Comparison of ENCODE assay signal across 16 cellular contexts in the genomic region with DNA sequence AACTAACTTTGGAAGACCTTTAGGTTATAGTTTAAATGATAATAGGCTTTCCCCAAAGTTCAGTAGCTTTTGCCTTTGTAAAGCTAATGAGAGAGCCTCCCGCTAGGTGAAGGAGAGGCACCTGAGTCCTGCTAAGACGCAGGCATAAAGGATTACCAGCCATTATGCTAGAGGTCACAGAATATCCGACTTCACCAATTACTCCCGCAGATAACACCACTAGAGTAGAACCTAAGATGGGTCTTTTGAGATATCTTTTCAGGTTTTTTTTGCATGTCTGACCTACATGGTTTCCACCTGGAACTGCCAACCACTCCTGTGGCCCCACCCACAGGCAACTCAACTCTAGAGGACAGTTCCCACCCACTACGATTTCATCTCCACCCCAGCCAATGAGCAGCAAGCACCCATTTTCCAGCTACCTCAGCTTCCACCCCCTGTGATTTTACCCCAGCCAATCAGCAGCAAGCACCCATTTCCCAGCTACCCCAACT.
A peak's percentile ranks its signal among the peaks of the same experiment; 100 is the strongest.
DNase-seq lines count a peak whose midpoint lies in the region; ATAC-seq and TF ChIP-seq lines count a peak whose summit lies in the region.
"Had no signal": no experiment of that assay in that cellular context is flagged by ENCODE, and none has a peak within 500 bp of the region (broad histone marks: within the 10 kb centered on the region; RNA-seq: fewer than 3 reads in every experiment).

No MANE protein-coding gene starts in this region.

- no peak overlapping the region for H3K4me3 ChIP-seq in GM23338
- H3K4me3 ChIP-seq in NT2/D1 (ENCODE audit: insufficient read length, low read depth), result no peak overlapping the region
- H3K4me3 ChIP-seq in MG63, result no peak overlapping the region
- no peak overlapping the region for H3K4me3 ChIP-seq in spleen
- H3K4me3 ChIP-seq: SJSA1 had no signal

- no peak overlapping the region for H2AFZ ChIP-seq in GM23338

- WGBS in spleen, 5 donors, result 85 to 95% (median 89%) methylated on average over 5 of the region's 5 CpGs

- no peak overlapping the region for H3K27ac ChIP-seq in CD4-positive, alpha-beta T cell (ENCODE audit: low read depth, low read length)
- H3K27ac ChIP-seq in GM23338 (ENCODE audit: low read depth) (no peak overlapping the region), spleen (no peak overlapping the region)
- H3K27ac ChIP-seq: SJSA1 had no signal

- H3K4me1 ChIP-seq in GM23338 (ENCODE audit: insufficient read depth), result no peaks in the 10 kb centered on the region
- no peaks in the 10 kb centered on the region for H3K4me1 ChIP-seq in NT2/D1 (ENCODE audit: insufficient read depth, insufficient read length)
- H3K4me1 ChIP-seq in spleen, result peaks cover 0 to 14% (median 1%) of the 10 kb centered on the region in 6 donors
- H3K4me1 ChIP-seq: SJSA1 had no signal

- peaks cover 18% of the 10 kb centered on the region for H3K9me3 ChIP-seq in CD4-positive, alpha-beta T cell (ENCODE audit: control insufficient read depth, low read length)
- H3K9me3 ChIP-seq in NT2/D1 (ENCODE audit: insufficient read depth, low read length) (no peaks in the 10 kb centered on the region; the same call in none of the 2 replicates), MG63 (no peaks in the 10 kb centered on the region), spleen (peaks cover 0 to 36% (median 25%) of the 10 kb centered on the region in 8 donors)

- peaks cover 21% of the 10 kb centered on the region for H3K4me1 Mint-ChIP-seq in CD4-positive, alpha-beta T cell (ENCODE audit: low read depth)
- H3K4me1 Mint-ChIP-seq in GM23338, result peaks cover 37% of the 10 kb centered on the region

- DNase-seq in CD4-positive, alpha-beta T cell, result no peak
- DNase-seq in GM23338 (ENCODE audit: low spot score), result no peak
- DNase-seq in NT2/D1 (ENCODE audit: low read depth, low spot score), result peak; percentile 33
- peak; percentile 64 for DNase-seq in iPS-NIHi11 (ENCODE audit: low spot score)
- DNase-seq in MG63, result no peak
- no peak for DNase-seq in spleen
- DNase-seq: DMS79; Kasumi-1; NCI-H1105 treated with DMSO at 0.1 percent for 48 hours; NCI-H1694 treated with DMSO at 0.1 percent for 48 hours; NCI-H226; NK-92 treated with Interleukin-12 subunit alpha and Interleukin-12 subunit beta, amount 100 ng/mL, for 24 hours; PC-3 had no signal

- peak overlapping the region; percentile 52 for H3K27ac Mint-ChIP-seq in CD4-positive, alpha-beta T cell
- no peak overlapping the region for H3K27ac Mint-ChIP-seq in GM23338

- CTCF ChIA-PET in CD4-positive, alpha-beta T cell (lab: Charles Lee), result no interaction called here

- POLR2A ChIA-PET in CD4-positive, alpha-beta T cell (lab: Charles Lee), result no interaction called here

- H3K36me3 Mint-ChIP-seq in CD4-positive, alpha-beta T cell (ENCODE audit: low read depth), result peaks cover 47% of the 10 kb centered on the region
- peaks cover 9% of the 10 kb centered on the region for H3K36me3 Mint-ChIP-seq in GM23338 (ENCODE audit: low read depth)

- intact Hi-C loops in CD4-positive, alpha-beta T cell (cut with DNase I, micrococcal nuclease), result no loop called here
- intact Hi-C loops in spleen (cut with DNase I; ENCODE audit: low total_unique reads), result no loop called here

- ATAC-seq in CD4-positive, alpha-beta T cell (ENCODE audit: poor library complexity), result no peak
- ATAC-seq in GM23338 (peak; percentile 92), HG03520 (IDR thresholded peaks at IDR 0.05; ENCODE audit: unreplicated experiment) (no peak), GM21576 (IDR thresholded peaks at IDR 0.05; ENCODE audit: unreplicated experiment) (no peak)
- ATAC-seq: PC-3 had no signal

- H3K36me3 ChIP-seq in GM23338 (ENCODE audit: insufficient read depth) (no peaks in the 10 kb centered on the region), NT2/D1 (ENCODE audit: insufficient read depth, insufficient read length, low read length) (no peaks in the 10 kb centered on the region), MG63 (no peaks in the 10 kb centered on the region), spleen (peaks cover 0 to 2% (median 0%) of the 10 kb centered on the region in 6 donors)
- H3K36me3 ChIP-seq: SJSA1 had no signal

- H3K4me3 Mint-ChIP-seq in CD4-positive, alpha-beta T cell, result no peak overlapping the region
- H3K4me3 Mint-ChIP-seq in GM23338, result peak overlapping the region; percentile 21; the same call in 1 of the 3 replicates

- no peak overlapping the region for H3K4me2 ChIP-seq in GM23338

- no peaks in the 10 kb centered on the region for H3K27me3 ChIP-seq in CD4-positive, alpha-beta T cell (ENCODE audit: control insufficient read depth, insufficient read depth, low read length)
- H3K27me3 ChIP-seq in GM23338 (ENCODE audit: insufficient read depth), result no peaks in the 10 kb centered on the region
- H3K27me3 ChIP-seq in NT2/D1 (ENCODE audit: insufficient read depth, insufficient read length), result no peaks in the 10 kb centered on the region
- no peaks in the 10 kb centered on the region for H3K27me3 ChIP-seq in MG63
- no peaks in the 10 kb centered on the region for H3K27me3 ChIP-seq in spleen (replicated peaks in 1 of 7)
- H3K27me3 ChIP-seq: SJSA1 had no signal

- H3K9me3 Mint-ChIP-seq in CD4-positive, alpha-beta T cell, result peaks cover 12% of the 10 kb centered on the region
- peaks cover 17% of the 10 kb centered on the region for H3K9me3 Mint-ChIP-seq in GM23338

- H3K9ac ChIP-seq in NT2/D1 (ENCODE audit: insufficient read length, low read depth), result no peak overlapping the region

- no peaks in the 10 kb centered on the region for H4K20me1 ChIP-seq in GM23338 (replicated peaks; ENCODE audit: insufficient read depth)

- TF ChIP-seq CTCF in CD4-positive, alpha-beta T cell (IDR thresholded peaks at IDR 0.05), result no peak
- TF ChIP-seq CTCF in GM23338 (conservative IDR thresholded peaks at IDR 0.05; ENCODE audit: low read depth in 2 of 2) (no peak), spleen (IDR thresholded peaks at IDR 0.05 in 8 of 11, conservative IDR thresholded peaks at IDR 0.05 in 3 of 11) (no peak)

- no peaks in the 10 kb centered on the region for H3F3A ChIP-seq in GM23338 (replicated peaks; ENCODE audit: low read depth)

- no peaks in the 10 kb centered on the region for H3K79me2 ChIP-seq in GM23338 (replicated peaks; ENCODE audit: insufficient read depth)

- TF ChIP-seq POLR2A in spleen (IDR thresholded peaks at IDR 0.05), result no peak

- H3K27me3 Mint-ChIP-seq in CD4-positive, alpha-beta T cell, result no peaks in the 10 kb centered on the region
- H3K27me3 Mint-ChIP-seq in GM23338 (ENCODE audit: insufficient read depth, low read depth, poor library complexity), result peaks cover 10% of the 10 kb centered on the region

- H3K9me2 ChIP-seq in GM23338 (ENCODE audit: insufficient read depth), result no peaks in the 10 kb centered on the region

TF ChIP-seq in GM23338, 12 proteins besides CTCF, POLR2A, EP300 and RAD21 (continues in another document):
- no peak for TF ChIP-seq POLR2AphosphoS5 (IDR thresholded peaks at IDR 0.05; ENCODE audit: low read depth)
- no peak; the same call in 1 of the 2 replicates for TF ChIP-seq CREB1 (CRISPR knock-in tag; IDR thresholded peaks at IDR 0.05; ENCODE audit: low read depth)

Comparison
In these comparisons a context has a peak if more than half of its experiments do, and no peak if none do; other contexts are left out.
1. DNase-seq: peak in NT2/D1 (single experiment) and iPS-NIHi11 (single experiment); none in CD4-positive, alpha-beta T cell (0 of 10), GM23338 (single experiment), MG63 (single experiment) and spleen (single experiment).